In the genomic region with DNA sequence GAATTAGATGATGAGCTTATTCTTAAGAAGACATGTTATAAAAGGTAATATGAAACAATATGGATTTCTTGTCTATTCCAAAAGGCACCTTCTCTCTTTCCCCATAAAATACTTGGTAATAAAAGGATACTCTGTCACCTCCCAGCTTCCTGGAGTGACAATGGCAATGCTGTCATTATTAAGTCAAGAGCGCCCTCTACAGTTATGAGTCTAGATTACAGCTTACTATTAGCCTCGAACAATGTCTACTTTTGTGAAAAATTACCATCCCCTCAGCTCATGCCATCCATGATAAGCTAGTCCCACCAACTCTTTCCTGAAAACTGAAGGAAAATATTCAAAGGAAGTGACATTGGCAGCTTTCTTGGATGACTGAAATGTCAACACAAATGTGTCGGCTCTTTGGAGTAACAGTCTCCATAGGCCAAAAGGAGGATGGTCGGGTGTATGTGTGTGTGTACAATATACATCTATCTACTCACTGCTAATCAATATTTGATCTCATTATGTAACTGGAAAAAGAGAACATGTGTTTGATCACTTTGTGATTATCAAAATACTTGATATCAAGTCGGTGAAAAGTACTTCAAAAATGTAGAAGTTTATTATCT, we compare ENCODE assay signal across 7 cellular contexts. TPM values are rescaled to one million over a fixed set of nuclear protein-coding genes. Genes with fewer than 3 reads are reported as not detected.
DNase-seq lines count a peak whose midpoint lies in the region; ATAC-seq lines count a peak whose summit lies in the region.

No MANE protein-coding gene starts in this region.

- peak; percentile 53 for ATAC-seq in HG02973 (IDR thresholded peaks at IDR 0.05; ENCODE audit: unreplicated experiment)
- ATAC-seq in left lobe of liver: peak; percentile 90
- no peak for ATAC-seq in GM19324 (IDR thresholded peaks at IDR 0.05; ENCODE audit: low FRiP score, unreplicated experiment)

- in situ Hi-C loops in G401 (cut with HindIII; ENCODE audit: low sequenced_read_pairs) (loop anchor here (25.0 kb wide), 2 partner anchors 161 to 411 kb away; no protein-coding TSS in a partner anchor), T47D (cut with HindIII; ENCODE audit: low pct_unique_long_range_greater_than_20kb, low sequenced_read_pairs) (no loop called here)

- DNase-seq in G401 (ENCODE audit: low spot score) (peak; percentile 84), NCI-H526 (lab: John Stamatoyannopoulos, UW) (peak; percentile 38 to 81), T47D (ENCODE audit: low read depth in 1 of 2, low spot score in 1 of 2) (peak; percentile 50 to 84), left lobe of liver (ENCODE audit: low spot score) (no peak), mesenteric fat pad (ENCODE audit: low spot score) (no peak)

RNA-seq across cellular contexts. Expression of a gene that starts 48.7 kb away (rescaled TPM):
- 110 and 135 TPM in 2 replicates for total RNA-seq in G401 (2014; rRNA removed; shearing (Covaris generic))
- total RNA-seq in left lobe of liver (0.58 TPM), mesenteric fat pad (1.7 TPM)

Comparison
In these comparisons a context has a peak if more than half of its experiments do, and no peak if none do; other contexts are left out.
1. DNase-seq: peak in G401 (single experiment), NCI-H526 (2 of 2) and T47D (2 of 2); none in left lobe of liver (single experiment) and mesenteric fat pad (single experiment).
2. RNA of a gene that starts 48.7 kb away (total RNA-seq): 110 to 135 TPM in G401; 1.7 TPM in mesenteric fat pad (single experiment) and 0.58 TPM in left lobe of liver (single experiment); every median in the first group is over 10 times any median in the second.